28 cellular contexts compared by ENCODE assay signal in the genomic region with DNA sequence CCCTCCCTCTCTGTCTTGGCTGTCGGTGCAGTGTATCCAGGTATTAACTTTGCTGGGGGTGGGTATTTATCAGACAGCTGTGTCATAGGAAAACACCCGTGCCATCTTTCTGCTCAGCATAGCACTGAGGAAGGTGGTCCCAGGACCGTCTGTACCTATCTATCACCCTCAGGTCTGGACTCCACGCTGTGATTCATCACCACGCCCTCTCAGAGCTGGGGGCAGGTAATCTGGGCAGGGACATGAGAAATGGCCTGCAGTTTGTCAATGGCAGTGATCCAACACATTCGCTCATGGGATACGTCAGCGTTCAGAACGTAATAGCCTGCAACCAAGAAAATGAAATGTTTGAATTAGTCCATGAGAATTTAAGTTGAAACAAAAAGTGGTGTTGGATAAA.
DNase-seq lines count a peak whose midpoint lies in the region; ATAC-seq and TF ChIP-seq lines count a peak whose summit lies in the region.
"Had no signal": no experiment of that assay in that cellular context is flagged by ENCODE, and none has a peak within 500 bp of the region (broad histone marks: within the 10 kb centered on the region; RNA-seq: fewer than 3 reads in every experiment).

No MANE protein-coding gene starts in this region.

- H3K27me3 Mint-ChIP-seq in chondrocyte (ENCODE audit: low read depth) = peaks cover 2% of the 10 kb centered on the region

- H3K4me2 ChIP-seq in PC-3 (ENCODE audit: low read length) = no peak overlapping the region
- H3K4me2 ChIP-seq: KMS-11, PC-9, smooth muscle cell had no signal

- no peak for ATAC-seq in PC-3
- no peak for ATAC-seq in HG02970 (IDR thresholded peaks at IDR 0.05; ENCODE audit: low FRiP score, unreplicated experiment)
- ATAC-seq: left lung; SK-N-SH treated with all-trans-retinoic acid at 6 μM for 48 hours; stimulated activated naive CD8-positive, alpha-beta T cell treated with anti-CD3 and anti-CD28 coated beads, Interleukin-15, Interleukin-2, amounts not matched to agents 100 U/mL and 50 U/mL, for 24 hours had no signal

- POLR2A ChIA-PET in PC-3 (lab: Charles Lee; ENCODE audit: unreplicated experiment) = no interaction called here

- H3K9me2 ChIP-seq in PC-3 (replicated peaks; ENCODE audit: low read length) = no peaks in the 10 kb centered on the region

- H3K27ac Mint-ChIP-seq in chondrocyte (ENCODE audit: unreplicated experiment) = no peak overlapping the region
- H3K27ac Mint-ChIP-seq: activated B cell treated with CpG ODN at 0.5 μM for 24 hours; activated T-cell treated with anti-CD3 and anti-CD28 coated beads, Interleukin-2, amount 50 U/mL, for 24 hours; H9; T-helper 1 cell treated with Interleukin-12 subunit alpha and Interleukin-12 subunit beta and Interleukin-4 antibody, amounts not matched to agents 30 μg/mL and 1 μg/mL, for 36 hours had no signal

- H3K4me3 Mint-ChIP-seq in chondrocyte (ENCODE audit: unreplicated experiment) = no peak overlapping the region
- H3K4me3 Mint-ChIP-seq: activated B cell treated with CpG ODN at 0.5 μM for 24 hours; activated T-cell treated with anti-CD3 and anti-CD28 coated beads, Interleukin-2, amount 50 U/mL, for 24 hours; H9; neural crest cell; T-helper 1 cell treated with Interleukin-12 subunit alpha and Interleukin-12 subunit beta and Interleukin-4 antibody, amounts not matched to agents 30 μg/mL and 1 μg/mL, for 36 hours had no signal

- WGBS in esophagus squamous epithelium, 2 donors = 44 to 63% methylated on average over 8 of the region's 9 CpGs

- H3K36me3 ChIP-seq in PC-3 (ENCODE audit: low read depth, low read length) = no peaks in the 10 kb centered on the region
- no peaks in the 10 kb centered on the region for H3K36me3 ChIP-seq in esophagus squamous epithelium
- H3K36me3 ChIP-seq: left lung, right atrium auricular region, thoracic aorta, vagina had no signal

- CTCF ChIA-PET in PC-3 (lab: Charles Lee) = no interaction called here

- H3K4me1 ChIP-seq in PC-3 (ENCODE audit: insufficient read depth, low read length) (no peaks in the 10 kb centered on the region), esophagus squamous epithelium (peaks cover 0 to 17% (median 0%) of the 10 kb centered on the region in 3 donors)
- H3K4me1 ChIP-seq: left lung, right atrium auricular region had no signal

- peaks cover 5% of the 10 kb centered on the region for H3K9me3 Mint-ChIP-seq in chondrocyte (ENCODE audit: low read depth)
- H3K9me3 Mint-ChIP-seq: activated T-cell treated with anti-CD3 and anti-CD28 coated beads, Interleukin-2, amount 50 U/mL, for 24 hours; neural crest cell had no signal

- no peak for TF ChIP-seq POLR2A in esophagus squamous epithelium (IDR thresholded peaks at IDR 0.05)

- no peak overlapping the region for H2AFZ ChIP-seq in PC-3 (ENCODE audit: low read length)
- H2AFZ ChIP-seq: PC-9 had no signal

- H3K36me3 Mint-ChIP-seq in chondrocyte (ENCODE audit: low read depth) = peaks cover 2% of the 10 kb centered on the region

- BruUV-seq in PC-3 (replicated peaks; lab: Mats Ljungman, UMichigan) = no TSS peak

- intact Hi-C loops in PC-3 (cut with micrococcal nuclease) (no loop called here), esophagus squamous epithelium (cut with DNase I) (no loop called here)

- DNase-seq in HPDE6-E6E7 (ENCODE audit: extremely low spot score) = peak; percentile 25
- peak; percentile 18 for DNase-seq in PC-3
- no peak for DNase-seq in esophagus squamous epithelium (lab: John Stamatoyannopoulos, UW)
- DNase-seq in mucosa of gallbladder (ENCODE audit: low spot score) = peak; percentile 19
- DNase-seq in activated effector memory CD4-positive, alpha-beta T cell treated with Interleukin-2 at 50 U/mL for 16 hours = no peak
- DNase-seq in chondrocyte (ENCODE audit: low spot score) = no peak
- DNase-seq: activated B cell treated with CpG ODN at 0.5 μM for 24 hours; activated gamma-delta T cell treated with Interleukin-2 at 50 U/mL for 16 hours; activated T-cell treated with anti-CD3 and anti-CD28 coated beads, Interleukin-2, amount 50 U/mL, for 24 hours; cerebellar nuclear complex; hypothalamus; left lung; mesenchymal stem cell; NCI-H1694 treated with DMSO at 0.1 percent for 48 hours; PC-9; Right ventricle myocardium superior; stimulated activated naive CD8-positive, alpha-beta T cell treated with anti-CD3 and anti-CD28 coated beads, Interleukin-15, Interleukin-2, amounts not matched to agents 100 U/mL and 50 U/mL, for 24 hours had no signal

- no peak overlapping the region for H3K27ac ChIP-seq in PC-3 (ENCODE audit: low read length)
- peak overlapping the region in 1 of 4 donors; percentile 2 for H3K27ac ChIP-seq in esophagus squamous epithelium
- H3K27ac ChIP-seq: HL-60, KMS-11, left lung, PC-9, right atrium auricular region, thoracic aorta, vagina had no signal

- H4K20me1 ChIP-seq in PC-3 (ENCODE audit: low read length) = no peaks in the 10 kb centered on the region

- H3K27me3 ChIP-seq in PC-3 (ENCODE audit: low read length) (no peaks in the 10 kb centered on the region), esophagus squamous epithelium (peaks cover 0 to 22% (median 0%) of the 10 kb centered on the region in 4 donors)
- H3K27me3 ChIP-seq: left lung, right atrium auricular region, vagina had no signal

- H3K9me3 ChIP-seq in PC-3 (ENCODE audit: low read length) (no peaks in the 10 kb centered on the region), esophagus squamous epithelium (no peaks in the 10 kb centered on the region)
- H3K9me3 ChIP-seq: left lung, right atrium auricular region, thoracic aorta, vagina had no signal

- H3K4me3 ChIP-seq in PC-3 (ENCODE audit: low read length) (no peak overlapping the region), esophagus squamous epithelium (peak overlapping the region in 3 of 4 donors; percentile 9 to 26 (median 12))
- H3K4me3 ChIP-seq: left lung, PC-9, right atrium auricular region, smooth muscle cell, thoracic aorta, vagina had no signal

- TF ChIP-seq CTCF in PC-3 (conservative IDR thresholded peaks at IDR 0.05; ENCODE audit: low read depth, low read length) (no peak), esophagus squamous epithelium (IDR thresholded peaks at IDR 0.05) (no peak), chondrocyte (IDR thresholded peaks at IDR 0.05) (no peak)

- no peak overlapping the region for H3K9ac ChIP-seq in PC-3 (ENCODE audit: low read length)
- H3K9ac ChIP-seq: KMS-11 had no signal

- peaks cover 4% of the 10 kb centered on the region for H3K4me1 Mint-ChIP-seq in chondrocyte (ENCODE audit: low read depth)
- H3K4me1 Mint-ChIP-seq: activated B cell treated with CpG ODN at 0.5 μM for 24 hours had no signal

- no peaks in the 10 kb centered on the region for H3K79me2 ChIP-seq in PC-3 (ENCODE audit: low read length)

- no peaks in the 10 kb centered on the region for H3F3A ChIP-seq in PC-3 (ENCODE audit: low read length, unreplicated experiment)

Comparison
In these comparisons a context has a peak if more than half of its experiments do, and no peak if none do; other contexts are left out.
1. DNase-seq: peak in HPDE6-E6E7 (single experiment), PC-3 (single experiment) and mucosa of gallbladder (single experiment); none in esophagus squamous epithelium (single experiment), activated effector memory CD4-positive, alpha-beta T cell treated with Interleukin-2 at 50 U/mL for 16 hours (single experiment) and chondrocyte (single experiment).